ENCODE assay signal across 8 cellular contexts in the genomic region with DNA sequence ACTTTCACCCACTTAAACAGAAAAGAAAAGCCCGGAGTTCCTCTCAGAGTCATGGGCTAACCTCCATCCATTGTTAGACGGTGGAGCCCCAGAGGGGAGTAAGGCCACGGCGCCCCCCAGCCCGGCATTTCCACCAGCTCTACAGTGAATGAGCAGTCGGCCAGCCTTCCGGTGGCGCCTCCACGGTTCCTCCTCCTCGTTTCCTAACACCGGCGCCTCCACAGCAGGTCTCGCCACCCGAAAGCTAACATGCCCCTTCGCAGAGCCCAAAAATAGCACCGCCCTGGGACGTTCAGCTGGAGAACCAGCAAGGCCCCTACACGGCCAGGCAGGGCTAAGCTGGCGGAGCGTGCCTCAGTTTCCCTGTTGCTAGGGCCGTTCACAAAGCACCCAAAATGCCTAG. TPM values are rescaled to one million over a fixed set of nuclear protein-coding genes. Genes with fewer than 3 reads are reported as not detected.
DNase-seq lines count a peak whose midpoint lies in the region; ATAC-seq and TF ChIP-seq lines count a peak whose summit lies in the region.

No MANE protein-coding gene starts in this region.

- peak overlapping the region; percentile 78 for H3K9ac ChIP-seq in mucosa of stomach (ENCODE audit: low read length)

- no peaks in the 10 kb centered on the region for H3K9me3 ChIP-seq in mucosa of stomach (ENCODE audit: control insufficient read depth, low read length)
- H3K9me3 ChIP-seq in stomach, result no peaks in the 10 kb centered on the region

- TF ChIP-seq CTCF in GM10248 (IDR thresholded peaks at IDR 0.05; ENCODE audit: control extremely low read depth, extremely low read depth, low read depth, missing control alignments) (no peak), epithelial cell of esophagus (IDR thresholded peaks at IDR 0.05; ENCODE audit: insufficient read depth, low read depth, low read length, missing control alignments) (no peak), stomach (IDR thresholded peaks at IDR 0.05) (no peak)

- peak overlapping the region in 4 of 5 donors; percentile 85 to 90 (median 88) for H3K27ac ChIP-seq in stomach

- intact Hi-C loops in stomach (cut with DNase I; ENCODE audit: low total_unique reads), result no loop called here

- H3K27me3 ChIP-seq in mucosa of stomach (ENCODE audit: control insufficient read depth, insufficient read depth, low read length), result no peaks in the 10 kb centered on the region
- peaks cover 0 to 9% (median 0%) of the 10 kb centered on the region in 3 donors for H3K27me3 ChIP-seq in stomach

- CTCF ChIA-PET in GM10248 (lab: Yijun Ruan, JAX), result interaction anchor here (1.1 to 2.3 kb wide), 6 partner anchors 10 to 95 kb away, joined by 3 to 7 read pairs (median 4); no protein-coding TSS in a partner anchor

- H3K36me3 ChIP-seq in mucosa of stomach (ENCODE audit: control insufficient read depth, insufficient read depth, low read length) (no peaks in the 10 kb centered on the region), stomach (no peaks in the 10 kb centered on the region)

- no peak for TF ChIP-seq POLR2A in stomach (IDR thresholded peaks at IDR 0.05)

- DNase-seq in GM10248 (ENCODE audit: extremely low spot score) (peak; percentile 30), NCI-H1092 treated with DMSO at 0.1 percent for 48 hours (lab: John Stamatoyannopoulos, UW) (peak; percentile 31), activated T-cell treated with anti-CD3 and anti-CD28 coated beads for 4 hours (peak; percentile 19), epithelial cell of esophagus (ENCODE audit: low read depth) (no peak), stomach (peak; percentile 41)

- POLR2A ChIA-PET in GM10248 (lab: Yijun Ruan, JAX), result no interaction called here

- no peaks in the 10 kb centered on the region for H3K4me1 ChIP-seq in mucosa of stomach (ENCODE audit: control insufficient read depth, insufficient read depth, low read length)
- H3K4me1 ChIP-seq in stomach, result peaks cover 4 to 46% (median 23%) of the 10 kb centered on the region in 4 donors

- H3K4me3 ChIP-seq in epithelial cell of esophagus (ENCODE audit: low read length) (peak overlapping the region; percentile 76), mucosa of stomach (ENCODE audit: low read length) (peak overlapping the region; percentile 56), stomach (peak overlapping the region; percentile 71 to 97 (median 82))

- 0 to 1% (median 0%) methylated on average over 6 to 21 of the region's 21 CpGs for WGBS in stomach, 5 donors

- no peak for TF ChIP-seq EP300 in stomach (IDR thresholded peaks at IDR 0.05)

- ATAC-seq in HG03439 (IDR thresholded peaks at IDR 0.05; ENCODE audit: unreplicated experiment) (no peak), HG03432 (IDR thresholded peaks at IDR 0.05; ENCODE audit: unreplicated experiment) (no peak)

RNA-seq across cellular contexts. Expression of gene MMD, which starts 0.9 kb away (rescaled TPM):
- total RNA-seq in stomach, result 10 to 100 TPM in 4 of 5 donors, 1 to 10 TPM in 1; 3.1 to 65.3 (median 11.9) TPM
- polyA plus RNA-seq in stomach, result 10 to 100 TPM in 2 of 3 donors, 1 to 10 TPM in 1; 4.9 to 18.8 (median 13.1) TPM
